ENCODE assay signal across 28 cellular contexts in genomic region chr15:69026355-69026754, GRCh38. TPM values are rescaled to one million over a fixed set of nuclear protein-coding genes. Genes with fewer than 3 reads are reported as not detected.
"Had no signal": no experiment of that assay in that cellular context is flagged by ENCODE, and none has a peak within 500 bp of the region (broad histone marks: within the 10 kb centered on the region; RNA-seq: fewer than 3 reads in every experiment).

No MANE protein-coding gene starts in this region.

- H3K4me1 ChIP-seq: foreskin keratinocyte, left lung had no signal

- H3K9me3 Mint-ChIP-seq: activated naive CD4-positive, alpha-beta T cell treated with anti-CD3 and anti-CD28 coated beads, Interleukin-2, amount 50 U/mL, for 24 hours; activated naive CD8-positive, alpha-beta T cell treated with anti-CD3 and anti-CD28 coated beads, Interleukin-2, amount 50 U/mL, for 24 hours; activated T-helper 2 cell treated with anti-CD3 and anti-CD28 coated beads, Interferon-gamma antibody, Interleukin-2, Interleukin-4, amounts not matched to agents 10 μg/mL and 5 μg/mL and 100 μg/mL, durations not matched to agents 14 hours and 24 hours and 36 hours; endodermal cell; natural killer cell treated with Interleukin-12 subunit alpha and Interleukin-12 subunit beta and Interleukin-15 and Interleukin-18, amount 100 ng/mL, for 72 hours; stimulated activated naive CD8-positive, alpha-beta T cell treated with anti-CD3 and anti-CD28 coated beads, Interleukin-15, Interleukin-2, amounts not matched to agents 100 ng/mL and 50 ng/mL, for 24 hours; type B pancreatic cell had no signal

- H3K36me3 Mint-ChIP-seq: activated CD8-positive, alpha-beta memory T cell treated with anti-CD3 and anti-CD28 coated beads, Interleukin-2, amount 10 ng/mL, durations not matched to agents 7 days and 5 days; activated naive CD4-positive, alpha-beta T cell treated with anti-CD3 and anti-CD28 coated beads, Interleukin-2, amount 50 U/mL, for 24 hours; natural killer cell treated with Interleukin-12 subunit alpha and Interleukin-12 subunit beta and Interleukin-15 and Interleukin-18, amount 100 ng/mL, for 72 hours; type B pancreatic cell had no signal

- DNase-seq: activated CD4-positive, alpha-beta T cell treated with anti-CD3 and anti-CD28 coated beads for 1 hour; activated CD8-positive, alpha-beta memory T cell treated with anti-CD3 and anti-CD28 coated beads, Interleukin-2, amount 10 ng/mL, durations not matched to agents 7 days and 5 days; activated CD8-positive, alpha-beta T cell treated with anti-CD3 and anti-CD28 coated beads, Interleukin-2, amount 10 ng/mL, durations not matched to agents 7 days and 5 days; activated naive CD8-positive, alpha-beta T cell treated with anti-CD3 and anti-CD28 coated beads, Interleukin-2, amount 50 U/mL, for 24 hours; activated T-cell treated with anti-CD3 and anti-CD28 coated beads, Interleukin-2, amount 50 U/mL, for 48 hours; amygdala; caudate nucleus; cortex of kidney; endodermal cell; foreskin keratinocyte; heart left ventricle; left lung; lower lobe of right lung; mucosa of descending colon; stimulated activated CD4-positive, alpha-beta T cell treated with anti-CD3 and anti-CD28 coated beads, Interleukin-12 subunit alpha, Interleukin-12 subunit beta, amount 100 ng/mL, for 4 hours; stimulated activated CD4-positive, alpha-beta T cell treated with anti-CD3 and anti-CD28 coated beads, Interleukin-4, amount 100 ng/mL, for 1 hour; T-helper 17 cell; T1000 had no signal

- H3K4me3 Mint-ChIP-seq: activated CD8-positive, alpha-beta memory T cell treated with anti-CD3 and anti-CD28 coated beads, Interleukin-2, amount 10 ng/mL, durations not matched to agents 7 days and 5 days; activated CD8-positive, alpha-beta T cell treated with anti-CD3 and anti-CD28 coated beads, Interleukin-2, amount 10 ng/mL, durations not matched to agents 7 days and 5 days; activated naive CD4-positive, alpha-beta T cell treated with anti-CD3 and anti-CD28 coated beads, Interleukin-2, amount 50 U/mL, for 24 hours; activated naive CD8-positive, alpha-beta T cell treated with anti-CD3 and anti-CD28 coated beads, Interleukin-2, amount 50 U/mL, for 24 hours; endodermal cell; natural killer cell treated with Interleukin-12 subunit alpha and Interleukin-12 subunit beta and Interleukin-15 and Interleukin-18, amount 100 ng/mL, for 72 hours; stimulated activated naive CD8-positive, alpha-beta T cell treated with anti-CD3 and anti-CD28 coated beads, Interleukin-15, Interleukin-2, amounts not matched to agents 100 ng/mL and 50 ng/mL, for 24 hours; T-helper 17 cell; type B pancreatic cell had no signal

- H3K27ac ChIP-seq: foreskin keratinocyte, heart left ventricle, left lung, lower lobe of right lung, skin epidermis, vagina had no signal

- H3K27ac Mint-ChIP-seq: activated CD8-positive, alpha-beta memory T cell treated with anti-CD3 and anti-CD28 coated beads, Interleukin-2, amount 10 ng/mL, durations not matched to agents 7 days and 5 days; activated CD8-positive, alpha-beta T cell treated with anti-CD3 and anti-CD28 coated beads, Interleukin-2, amount 10 ng/mL, durations not matched to agents 7 days and 5 days; activated naive CD4-positive, alpha-beta T cell treated with anti-CD3 and anti-CD28 coated beads, Interleukin-2, amount 50 U/mL, for 24 hours; activated naive CD8-positive, alpha-beta T cell treated with anti-CD3 and anti-CD28 coated beads, Interleukin-2, amount 50 U/mL, for 24 hours; activated T-helper 2 cell treated with anti-CD3 and anti-CD28 coated beads, Interferon-gamma antibody, Interleukin-2, Interleukin-4, amounts not matched to agents 10 μg/mL and 5 μg/mL and 100 μg/mL, durations not matched to agents 14 hours and 24 hours and 36 hours; endodermal cell; natural killer cell treated with Interleukin-12 subunit alpha and Interleukin-12 subunit beta and Interleukin-15 and Interleukin-18, amount 100 ng/mL, for 72 hours; stimulated activated naive CD8-positive, alpha-beta T cell treated with anti-CD3 and anti-CD28 coated beads, Interleukin-15, Interleukin-2, amounts not matched to agents 100 ng/mL and 50 ng/mL, for 24 hours; T-helper 17 cell; type B pancreatic cell had no signal

- H3K4me1 Mint-ChIP-seq: activated CD8-positive, alpha-beta memory T cell treated with anti-CD3 and anti-CD28 coated beads, Interleukin-2, amount 10 ng/mL, durations not matched to agents 7 days and 5 days; activated naive CD4-positive, alpha-beta T cell treated with anti-CD3 and anti-CD28 coated beads, Interleukin-2, amount 50 U/mL, for 24 hours; activated naive CD8-positive, alpha-beta T cell treated with anti-CD3 and anti-CD28 coated beads, Interleukin-2, amount 50 U/mL, for 24 hours had no signal

- H3K36me3 ChIP-seq: heart left ventricle, left lung, lower lobe of right lung, vagina had no signal

- H3K4me3 ChIP-seq: heart left ventricle, left lung, lower lobe of right lung, mucosa of descending colon, skin epidermis, vagina had no signal

- ATAC-seq: activated CD8-positive, alpha-beta memory T cell treated with anti-CD3 and anti-CD28 coated beads, Interleukin-2, amount 10 ng/mL, durations not matched to agents 7 days and 5 days; activated CD8-positive, alpha-beta T cell treated with anti-CD3 and anti-CD28 coated beads, Interleukin-2, amount 10 ng/mL, durations not matched to agents 7 days and 5 days; activated naive CD8-positive, alpha-beta T cell treated with anti-CD3 and anti-CD28 coated beads, Interleukin-2, amount 50 U/mL, for 24 hours; esophagus mucosa; foreskin keratinocyte; heart left ventricle; left lung; lower lobe of right lung; mucosa of descending colon; natural killer cell treated with Interleukin-12 subunit alpha and Interleukin-12 subunit beta and Interleukin-15 and Interleukin-18, amount 100 ng/mL, for 72 hours; sciatic nerve; T-helper 17 cell had no signal

- H3K27me3 ChIP-seq: foreskin keratinocyte, vagina had no signal

RNA-seq across cellular contexts. Expression of gene NOX5, which starts 11.9 kb away (rescaled TPM):
- total RNA-seq: activated CD8-positive, alpha-beta T cell treated with anti-CD3 and anti-CD28 coated beads, Interleukin-2, amount 10 ng/mL, durations not matched to agents 7 days and 5 days; activated T-helper 2 cell treated with anti-CD3 and anti-CD28 coated beads, Interferon-gamma antibody, Interleukin-2, Interleukin-4, amounts not matched to agents 10 μg/mL and 5 μg/mL and 100 μg/mL, durations not matched to agents 14 hours and 24 hours and 36 hours; chondrocyte; endodermal cell; lower lobe of right lung; natural killer cell treated with Interleukin-12 subunit alpha and Interleukin-12 subunit beta and Interleukin-15 and Interleukin-18, amount 100 ng/mL, for 72 hours; T-helper 17 cell had no signal
